ENCODE assay signal across 22 cellular contexts in the genomic region with DNA sequence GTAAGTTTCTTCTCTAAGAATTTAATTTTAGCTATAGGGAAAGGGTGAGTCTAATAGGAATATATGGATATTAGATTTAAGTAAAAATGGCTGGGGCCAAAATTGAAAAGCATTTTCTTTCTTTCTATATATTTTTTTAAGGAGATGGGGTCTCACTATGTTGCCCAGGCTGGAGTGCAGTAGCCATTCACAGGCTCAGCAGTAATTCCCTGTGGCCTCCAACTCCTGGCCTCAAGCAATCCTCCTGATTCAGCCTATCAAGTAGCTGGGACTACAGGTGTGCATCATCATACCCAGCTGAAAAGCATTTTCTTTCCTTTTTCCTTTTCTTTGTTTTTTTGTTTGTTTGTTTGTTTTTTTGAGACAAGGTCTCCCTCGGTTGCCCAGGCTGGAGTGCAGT. TPM values are rescaled to one million over a fixed set of nuclear protein-coding genes. Genes with fewer than 3 reads are reported as not detected.
DNase-seq lines count a peak whose midpoint lies in the region; ATAC-seq, FAIRE-seq and TF ChIP-seq lines count a peak whose summit lies in the region.
"Had no signal": no experiment of that assay in that cellular context is flagged by ENCODE, and none has a peak within 500 bp of the region (broad histone marks: within the 10 kb centered on the region; RNA-seq: fewer than 3 reads in every experiment).

No MANE protein-coding gene starts in this region.

- no peak for TF ChIP-seq RAD21 in HepG2 (CRISPR knock-in tag; IDR thresholded peaks at IDR 0.05)

- ATAC-seq in HepG2 (no peak), right lobe of liver (no peak), T-helper 17 cell (no peak), HG03378 (IDR thresholded peaks at IDR 0.05; ENCODE audit: unreplicated experiment) (no peak)
- ATAC-seq in naive thymus-derived CD4-positive, alpha-beta T cell, result no peak
- ATAC-seq: Panc1 had no signal

- in situ Hi-C loops in HepG2 (cut with HindIII; ENCODE audit: extremely low pct_ligation_motif_present, low pct_unique_long_range_greater_than_20kb), result no loop called here

- H3K27me3 ChIP-seq in HepG2 (ENCODE audit: control insufficient read depth in 1 of 2, insufficient read depth in 2 of 2, low read length in 2 of 2) (no peaks in the 10 kb centered on the region), right lobe of liver (no peaks in the 10 kb centered on the region), neural progenitor cell (no peaks in the 10 kb centered on the region)
- H3K27me3 ChIP-seq in naive thymus-derived CD4-positive, alpha-beta T cell (ENCODE audit: control insufficient read depth in 2 of 2, insufficient read depth in 2 of 2, low read length in 2 of 2), result no peaks in the 10 kb centered on the region
- H3K27me3 ChIP-seq: BLaER1, SJSA1 had no signal

- H3K27ac Mint-ChIP-seq in T-helper 17 cell, result peak overlapping the region; percentile 69
- H3K27ac Mint-ChIP-seq in naive thymus-derived CD4-positive, alpha-beta T cell, result peak overlapping the region in 5 of 9 donors; percentile 21 to 71 (median 45)
- no peak overlapping the region for H3K27ac Mint-ChIP-seq in neural progenitor cell

- H2AFZ ChIP-seq in HepG2 (ENCODE audit: low read length), result no peak overlapping the region
- H2AFZ ChIP-seq in neural progenitor cell (replicated peaks), result no peak overlapping the region

- BruUV-seq in HepG2 (replicated peaks; lab: Mats Ljungman, UMichigan), result no TSS peak

- TF ChIP-seq EP300 in HepG2 (IDR thresholded peaks at IDR 0.05; ENCODE audit: low read depth in 2 of 2, low read length in 2 of 2) (no peak), HepG2 (CRISPR knock-in tag; IDR thresholded peaks at IDR 0.05; ENCODE audit: borderline replicate concordance) (no peak)

- H3K36me3 Mint-ChIP-seq in T-helper 17 cell (ENCODE audit: low read depth) (no peaks in the 10 kb centered on the region), neural progenitor cell (peaks cover 32% of the 10 kb centered on the region)
- peaks cover 0 to 41% (median 14%) of the 10 kb centered on the region in 5 donors for H3K36me3 Mint-ChIP-seq in naive thymus-derived CD4-positive, alpha-beta T cell

- no peaks in the 10 kb centered on the region; the same call in 1 of the 2 replicates for H4K20me1 ChIP-seq in HepG2 (ENCODE audit: insufficient read depth, low read length)
- peaks cover 53% of the 10 kb centered on the region for H4K20me1 ChIP-seq in neural progenitor cell (ENCODE audit: low read depth)

- H3K4me2 ChIP-seq in HepG2 (ENCODE audit: low read depth, low read length) (no peak overlapping the region), neural progenitor cell (no peak overlapping the region)
- H3K4me2 ChIP-seq: BLaER1 had no signal

- H3K27ac ChIP-seq in HepG2 (ENCODE audit: extremely low read length, insufficient read depth, low read length) (no peak overlapping the region), right lobe of liver (no peak overlapping the region), neural progenitor cell (no peak overlapping the region)
- H3K27ac ChIP-seq in naive thymus-derived CD4-positive, alpha-beta T cell (ENCODE audit: low read depth, low read length), result no peak overlapping the region
- H3K27ac ChIP-seq: BLaER1, SJSA1 had no signal

- peaks cover 32% of the 10 kb centered on the region for H3F3A ChIP-seq in neural progenitor cell (ENCODE audit: low read depth)

- no peak overlapping the region for H3K4me3 ChIP-seq in HepG2 (replicated peaks in 1 of 3; ENCODE audit: insufficient read depth in 1 of 3, low read depth in 2 of 3, low read length in 3 of 3)
- no peak overlapping the region for H3K4me3 ChIP-seq in right lobe of liver
- H3K4me3 ChIP-seq in naive thymus-derived CD4-positive, alpha-beta T cell (ENCODE audit: low read length), result no peak overlapping the region
- no peak overlapping the region for H3K4me3 ChIP-seq in neural progenitor cell
- H3K4me3 ChIP-seq: BLaER1, SJSA1 had no signal

- FAIRE-seq in HepG2 (lab: Jason Lieb, UNC), result no peak
- FAIRE-seq: GM12891 had no signal

- H3K4me3 Mint-ChIP-seq in T-helper 17 cell, result no peak overlapping the region
- no peak overlapping the region for H3K4me3 Mint-ChIP-seq in naive thymus-derived CD4-positive, alpha-beta T cell
- no peak overlapping the region for H3K4me3 Mint-ChIP-seq in neural progenitor cell
- H3K4me3 Mint-ChIP-seq: CD4-positive, alpha-beta memory T cell had no signal

- no peak for TF ChIP-seq POLR2A in HepG2 (IDR thresholded peaks at IDR 0.05; ENCODE audit: insufficient read depth in 1 of 2, low read depth in 2 of 2, low read length in 2 of 2)
- TF ChIP-seq POLR2A in right lobe of liver (IDR thresholded peaks at IDR 0.05), result no peak

- H3K9ac ChIP-seq in HepG2 (ENCODE audit: insufficient read depth, low read depth, low read length) (no peak overlapping the region), neural progenitor cell (no peak overlapping the region)
- H3K9ac ChIP-seq: BLaER1 had no signal

- H3K27me3 Mint-ChIP-seq in T-helper 17 cell (no peaks in the 10 kb centered on the region), neural progenitor cell (ENCODE audit: insufficient read depth, low read depth) (peaks cover 2% of the 10 kb centered on the region)
- no peaks in the 10 kb centered on the region for H3K27me3 Mint-ChIP-seq in naive thymus-derived CD4-positive, alpha-beta T cell
- H3K27me3 Mint-ChIP-seq: CD4-positive, alpha-beta memory T cell had no signal

- CTCF ChIA-PET in HepG2 (lab: Yijun Ruan, JAX; ENCODE audit: low intra/inter-chr PET ratio, low total read pairs), result no interaction called here
- CTCF ChIA-PET in naive thymus-derived CD4-positive, alpha-beta T cell (lab: Charles Lee), result interaction anchor here (0.7 kb wide), 1 partner anchor 62 kb away, joined by 4 read pairs; no protein-coding TSS in a partner anchor

- DNase-seq in HepG2 (ENCODE audit: low spot score) (no peak), right lobe of liver (no peak), T-helper 17 cell (no peak), 8988T (no peak), neural progenitor cell (ENCODE audit: low spot score) (no peak)
- DNase-seq in naive thymus-derived CD4-positive, alpha-beta T cell, result no peak
- DNase-seq: ACHN; CD4-positive, alpha-beta memory T cell; DMS153; GOT3; HCEC 1CT; Kasumi-1; NCI-H1694 treated with DMSO at 0.1 percent for 48 hours; NCI-H2081 treated with DMSO at 0.1 percent for 48 hours; NCI-H2171 treated with DMSO at 0.1 percent for 48 hours; NCI-H524 treated with DMSO at 0.1 percent for 48 hours; NCI-H82 had no signal

- TF ChIP-seq CTCF in HepG2 (CRISPR knock-in tag; IDR thresholded peaks at IDR 0.05) (no peak), right lobe of liver (IDR thresholded peaks at IDR 0.05) (no peak), neural progenitor cell (IDR thresholded peaks at IDR 0.05) (no peak)

- 97% methylated on average over 1 of the region's 1 CpG for WGBS in HepG2 (ENCODE audit: low lambda C conversion rate)
- 89% methylated on average over 1 of the region's 1 CpG for WGBS in right lobe of liver (ENCODE audit: insufficient coverage, low coverage, low lambda C conversion rate, missing lambda C conversion rate)

- no peaks in the 10 kb centered on the region for H3K9me3 Mint-ChIP-seq in naive thymus-derived CD4-positive, alpha-beta T cell
- H3K9me3 Mint-ChIP-seq in neural progenitor cell, result no peaks in the 10 kb centered on the region
- H3K9me3 Mint-ChIP-seq: CD4-positive, alpha-beta memory T cell had no signal

- no peaks in the 10 kb centered on the region for H3K4me1 ChIP-seq in HepG2 (ENCODE audit: insufficient read depth, low read length)
- H3K4me1 ChIP-seq in right lobe of liver, result no peaks in the 10 kb centered on the region
- peaks cover 0 to 8% of the 10 kb centered on the region in 2 donors for H3K4me1 ChIP-seq in naive thymus-derived CD4-positive, alpha-beta T cell (ENCODE audit: control insufficient read depth in 2 of 2, insufficient read depth in 2 of 2, low read length in 2 of 2)
- H3K4me1 ChIP-seq in neural progenitor cell, result no peaks in the 10 kb centered on the region
- H3K4me1 ChIP-seq: BLaER1 had no signal

- intact Hi-C loops in HepG2 (cut with micrococcal nuclease; ENCODE audit: unreplicated experiment) (no loop called here), right lobe of liver (cut with DNase I) (no loop called here)
- intact Hi-C loops in naive thymus-derived CD4-positive, alpha-beta T cell (cut with micrococcal nuclease), result no loop called here

- no peaks in the 10 kb centered on the region for H3K9me3 ChIP-seq in HepG2 (ENCODE audit: low read length)
- no peaks in the 10 kb centered on the region for H3K9me3 ChIP-seq in right lobe of liver
- no peaks in the 10 kb centered on the region for H3K9me3 ChIP-seq in T-helper 17 cell (ENCODE audit: control insufficient read depth, low read length, poor library complexity, severe bottlenecking)
- no peaks in the 10 kb centered on the region for H3K9me3 ChIP-seq in naive thymus-derived CD4-positive, alpha-beta T cell (ENCODE audit: control insufficient read depth in 2 of 3, low read length in 3 of 3)
- no peaks in the 10 kb centered on the region for H3K9me3 ChIP-seq in neural progenitor cell (ENCODE audit: low read depth)
- H3K9me3 ChIP-seq: BLaER1, SJSA1 had no signal

- H3K79me2 ChIP-seq in HepG2 (ENCODE audit: insufficient read depth, low read length), result peaks cover 18% of the 10 kb centered on the region
- peaks cover 63% of the 10 kb centered on the region for H3K79me2 ChIP-seq in neural progenitor cell (ENCODE audit: low read depth)

- peaks cover 10% of the 10 kb centered on the region for H3K4me1 Mint-ChIP-seq in T-helper 17 cell
- H3K4me1 Mint-ChIP-seq in naive thymus-derived CD4-positive, alpha-beta T cell, result peaks cover 0 to 44% (median 27%) of the 10 kb centered on the region in 7 donors
- peaks cover 7% of the 10 kb centered on the region for H3K4me1 Mint-ChIP-seq in neural progenitor cell

- POLR2A ChIA-PET in HepG2 (lab: Yijun Ruan, JAX), result no interaction called here
- POLR2A ChIA-PET in naive thymus-derived CD4-positive, alpha-beta T cell (lab: Charles Lee), result no interaction called here

- H3K36me3 ChIP-seq in HepG2 (replicated peaks in 1 of 2; ENCODE audit: control insufficient read depth in 1 of 2, insufficient read depth in 2 of 2, low read length in 2 of 2), result peaks cover 16 to 89% of the 10 kb centered on the region in 2 experiments
- peaks cover 15 to 77% (median 40%) of the 10 kb centered on the region in 4 donors for H3K36me3 ChIP-seq in right lobe of liver
- H3K36me3 ChIP-seq in naive thymus-derived CD4-positive, alpha-beta T cell (ENCODE audit: control insufficient read depth in 2 of 3, insufficient read depth in 3 of 3, low read length in 3 of 3), result peaks cover 30 to 61% (median 39%) of the 10 kb centered on the region in 3 experiments
- H3K36me3 ChIP-seq in neural progenitor cell, result peaks cover 50% of the 10 kb centered on the region

RNA-seq across cellular contexts. Expression of a gene that starts 41.1 kb away (rescaled TPM):
- total RNA-seq in HepG2 (2016; rRNA removed; fragmentation: Illumina TruSeq; extraction: Trizol), result 149 and 210 TPM in 2 replicates
- 27.1 and 35.7 TPM in 2 replicates for total RNA-seq in HepG2 (2016; cell fraction: cytosol; rRNA removed; fragmentation: Illumina TruSeq; extraction: Trizol; ENCODE audit: low read depth)
- total RNA-seq in HepG2 (2016; cell fraction: insoluble cytoplasmic fraction; rRNA removed; fragmentation: Illumina TruSeq; extraction: Trizol), result 145 and 212 TPM in 2 replicates
- total RNA-seq in HepG2 (2016; cell fraction: membrane; rRNA removed; fragmentation: Illumina TruSeq; extraction: Trizol), result 84.4 and 87.9 TPM in 2 replicates
- total RNA-seq in HepG2 (2016; cell fraction: nucleus; rRNA removed; fragmentation: Illumina TruSeq; extraction: Trizol), result 98.3 and 111 TPM in 2 replicates
- polyA plus RNA-seq in HepG2 (2011; rRNA removed), result 77.3 and 89.0 TPM in 2 replicates
- polyA plus RNA-seq in HepG2 (2011; cell fraction: cytosol; rRNA removed), result 49.1 and 57.0 TPM in 2 replicates
- 50.7 and 55.7 TPM in 2 replicates for polyA plus RNA-seq in HepG2 (2011; cell fraction: nucleus; rRNA removed)
- 65.5 and 78.7 TPM in 2 replicates for polyA plus RNA-seq in HepG2 (2012)
- 15.0 and 20.3 TPM in 2 replicates for polyA plus RNA-seq in HepG2 (2016; cell fraction: cytosol; fragmentation: Illumina TruSeq; extraction: Trizol; ENCODE audit: low read depth)
- polyA plus RNA-seq in HepG2 (2016; cell fraction: insoluble cytoplasmic fraction; fragmentation: Illumina TruSeq; extraction: Trizol; ENCODE audit: low read depth), result 121 and 123 TPM in 2 replicates
- polyA plus RNA-seq in HepG2 (2016; cell fraction: membrane; fragmentation: Illumina TruSeq; extraction: Trizol; ENCODE audit: low read depth), result 29.6 and 36.5 TPM in 2 replicates
- polyA plus RNA-seq in HepG2 (2016; cell fraction: nucleus; fragmentation: Illumina TruSeq; extraction: Trizol; ENCODE audit: insufficient read depth, low read depth), result 67.9 and 69.0 TPM in 2 replicates
- polyA minus RNA-seq in HepG2 (2011; rRNA and poly(A)+ RNA removed; ENCODE audit: low replicate concordance), result 117 and 141 TPM in 2 replicates
- 108 and 126 TPM in 2 replicates for polyA minus RNA-seq in HepG2 (2011; cell fraction: cytosol; rRNA and poly(A)+ RNA removed)
- polyA minus RNA-seq in HepG2 (2011; cell fraction: nucleus; rRNA and poly(A)+ RNA removed), result 187 and 216 TPM in 2 replicates
- 10 to 100 TPM; 79.7 to 87.1 (median 83.8) TPM for total RNA-seq in right lobe of liver
- total RNA-seq in T-helper 17 cell, result 100 to 1,000 TPM; 192 to 212 TPM
- 100 to 1,000 TPM; 168 to 217 (median 181) TPM for total RNA-seq in naive thymus-derived CD4-positive, alpha-beta T cell
- 100 to 1,000 TPM; 146 to 164 TPM for polyA plus RNA-seq in naive thymus-derived CD4-positive, alpha-beta T cell
- 271 and 335 TPM in 2 replicates for total RNA-seq in neural progenitor cell (ENCODE audit: low replicate concordance)
